Comparison of ENCODE assay signal across 26 cellular contexts in genomic region chr19:57374179-57374578, GRCh38.
"Had no signal": no experiment of that assay in that cellular context is flagged by ENCODE, and none has a peak within 500 bp of the region (broad histone marks: within the 10 kb centered on the region; RNA-seq: fewer than 3 reads in every experiment).

No MANE protein-coding gene starts in this region.

- DNase-seq: colonic mucosa; cortex of kidney; effector CD8-positive, alpha-beta T cell; effector memory CD8-positive, alpha-beta T cell; erythroblast; esophagus squamous epithelium; foreskin fibroblast; foreskin melanocyte; gastrocnemius medialis; heart left ventricle; hypothalamus; immature natural killer cell; islet precursor cell; kidney; kidney glomerular epithelial cell; left colon; left ventricle myocardium inferior; lower lobe of right lung; mesenchymal stem cell; midbrain; naive thymus-derived CD4-positive, alpha-beta T cell had no signal

- H3K4me1 ChIP-seq: colonic mucosa, esophagus squamous epithelium, gastrocnemius medialis, heart left ventricle, left ventricle myocardium inferior, lower lobe of right lung had no signal

- H3K27me3 ChIP-seq: colonic mucosa, esophagus squamous epithelium, gastrocnemius medialis, heart left ventricle, hepatocyte had no signal

- H3K4me3 Mint-ChIP-seq: dendritic cell treated with granulocyte-macrophage colony-stimulating factor and Interleukin-4, amounts not matched to agents 40 ng/mL and 50 ng/mL, for 4 days; effector memory CD8-positive, alpha-beta T cell; immature natural killer cell; naive thymus-derived CD4-positive, alpha-beta T cell had no signal

- H3K27ac Mint-ChIP-seq: dendritic cell treated with granulocyte-macrophage colony-stimulating factor and Interleukin-4, amounts not matched to agents 40 ng/mL and 50 ng/mL, for 4 days; effector memory CD8-positive, alpha-beta T cell; immature natural killer cell; naive thymus-derived CD4-positive, alpha-beta T cell had no signal

- H3K9me3 ChIP-seq: colonic mucosa had no signal

- H3K27ac ChIP-seq: colonic mucosa, epithelial cell of prostate, esophagus squamous epithelium, gastrocnemius medialis, heart left ventricle, hepatocyte, left ventricle myocardium inferior, lower lobe of right lung had no signal

- FAIRE-seq: kidney had no signal

- H3K36me3 ChIP-seq: colonic mucosa had no signal

- H3K4me2 ChIP-seq: hepatocyte had no signal

- H3K27me3 Mint-ChIP-seq: dendritic cell treated with granulocyte-macrophage colony-stimulating factor and Interleukin-4, amounts not matched to agents 40 ng/mL and 50 ng/mL, for 4 days; effector memory CD8-positive, alpha-beta T cell; naive thymus-derived CD4-positive, alpha-beta T cell had no signal

- ATAC-seq: effector memory CD8-positive, alpha-beta T cell; esophagus mucosa; gastrocnemius medialis; heart left ventricle; left colon; left lobe of liver; lower lobe of right lung; naive thymus-derived CD4-positive, alpha-beta T cell had no signal

- H3K4me3 ChIP-seq: colonic mucosa, esophagus squamous epithelium, gastrocnemius medialis, heart left ventricle, hepatocyte, left ventricle myocardium inferior, lower lobe of right lung had no signal
